8 cellular contexts compared by ENCODE assay signal in genomic region chr17:42674755-42675347, GRCh38. TPM values are rescaled to one million over a fixed set of nuclear protein-coding genes. Genes with fewer than 3 reads are reported as not detected.
A peak's percentile ranks its signal among the peaks of the same experiment; 100 is the strongest.
DNase-seq lines count a peak whose midpoint lies in the region; ATAC-seq and TF ChIP-seq lines count a peak whose summit lies in the region.

No MANE protein-coding gene starts in this region.

- H3K4me1 ChIP-seq in DOHH2 (ENCODE audit: control insufficient read depth, low read length), result peaks cover 70% of the 10 kb centered on the region
- H3K4me1 ChIP-seq in endocrine pancreas (ENCODE audit: control insufficient read depth, insufficient read depth, low read length), result no peaks in the 10 kb centered on the region

- no peaks in the 10 kb centered on the region for H3K9me3 ChIP-seq in DOHH2 (ENCODE audit: control insufficient read depth, insufficient read depth, low read length)
- H3K9me3 ChIP-seq in endocrine pancreas (ENCODE audit: control insufficient read depth, low read length), result no peaks in the 10 kb centered on the region

- H3K4me3 Mint-ChIP-seq in osteocyte (ENCODE audit: unreplicated experiment), result peak overlapping the region; percentile 65

- H3K27ac Mint-ChIP-seq in osteocyte (ENCODE audit: unreplicated experiment), result peak overlapping the region; percentile 27

- H3K4me2 ChIP-seq in DOHH2 (ENCODE audit: low read length), result peak overlapping the region; percentile 96

- H3K4me3 ChIP-seq in DOHH2 (ENCODE audit: low read length) (peak overlapping the region; percentile 81), endocrine pancreas (ENCODE audit: control insufficient read depth, insufficient read depth, low read length) (no peak overlapping the region)

- peaks cover 33% of the 10 kb centered on the region for H3K4me1 Mint-ChIP-seq in osteocyte (ENCODE audit: unreplicated experiment)

- no peak overlapping the region for H3K27ac ChIP-seq in DOHH2 (ENCODE audit: low read depth, low read length)

- no peaks in the 10 kb centered on the region for H3K79me2 ChIP-seq in DOHH2 (ENCODE audit: control insufficient read depth, low read length)

- H3K9me3 Mint-ChIP-seq in osteocyte (ENCODE audit: unreplicated experiment), result no peaks in the 10 kb centered on the region

- no peaks in the 10 kb centered on the region for H4K20me1 ChIP-seq in DOHH2 (ENCODE audit: control insufficient read depth, insufficient read depth, low read depth, low read length)

- peak overlapping the region; percentile 23 for H3K9ac ChIP-seq in endocrine pancreas (ENCODE audit: control insufficient read depth, insufficient read depth, low read length)

- peak; percentile 89 to 92 for DNase-seq in NCI-H2081 (lab: John Stamatoyannopoulos, UW)
- no peak for DNase-seq in osteocyte (ENCODE audit: extremely low spot score, unreplicated experiment)
- no peak for DNase-seq in effector CD4-positive, alpha-beta T cell
- no peak for DNase-seq in NCI-H1048 (lab: John Stamatoyannopoulos, UW)

- H3F3A ChIP-seq in DOHH2 (ENCODE audit: control insufficient read depth, insufficient read depth), result peaks cover 10% of the 10 kb centered on the region; the same call in 1 of the 2 replicates

- ATAC-seq in GM19035 (IDR thresholded peaks at IDR 0.05; ENCODE audit: unreplicated experiment) (no peak), GM21529 (IDR thresholded peaks at IDR 0.05; ENCODE audit: unreplicated experiment) (no peak)

- H3K36me3 Mint-ChIP-seq in osteocyte (ENCODE audit: unreplicated experiment), result peaks cover 6% of the 10 kb centered on the region

- TF ChIP-seq CTCF in DOHH2 (IDR thresholded peaks at IDR 0.05; ENCODE audit: low read depth, low read length, poor library complexity, severe bottlenecking) (no peak), osteocyte (IDR thresholded peaks at IDR 0.05) (no peak)

- H3K36me3 ChIP-seq in DOHH2 (ENCODE audit: control insufficient read depth, low read length) (no peaks in the 10 kb centered on the region), endocrine pancreas (ENCODE audit: control insufficient read depth, insufficient read depth, low read length) (no peaks in the 10 kb centered on the region)

- no peaks in the 10 kb centered on the region for H3K9me2 ChIP-seq in DOHH2 (replicated peaks; ENCODE audit: control insufficient read depth, low read length)

- H3K27me3 Mint-ChIP-seq in osteocyte (ENCODE audit: unreplicated experiment), result no peaks in the 10 kb centered on the region

- peaks cover 61% of the 10 kb centered on the region for H3K27me3 ChIP-seq in DOHH2 (ENCODE audit: control insufficient read depth, low read length)
- no peaks in the 10 kb centered on the region for H3K27me3 ChIP-seq in endocrine pancreas (ENCODE audit: control insufficient read depth, insufficient read depth, low read length)

RNA-seq across cellular contexts. Expression of gene PLEKHH3, which starts 1.9 kb away (rescaled TPM):
- 26.7 and 28.9 TPM in 2 replicates for total RNA-seq in osteocyte

RNA-seq across cellular contexts. Expression of gene CCR10, which starts 6.8 kb away (rescaled TPM):
- total RNA-seq in osteocyte, result 1.2 and 1.6 TPM in 2 replicates

RNA-seq across cellular contexts. Expression of gene CNTNAP1, which starts 7.5 kb away (rescaled TPM):
- total RNA-seq in osteocyte, result 35.8 and 40.4 TPM in 2 replicates

RNA-seq across cellular contexts. Expression of gene TUBG2, which starts 15.8 kb away (rescaled TPM):
- 32.8 and 33.3 TPM in 2 replicates for total RNA-seq in osteocyte

Comparison
In these comparisons a context has a peak if more than half of its experiments do, and no peak if none do; other contexts are left out.
1. DNase-seq: peak in NCI-H2081 (2 of 2); none in osteocyte (single experiment), effector CD4-positive, alpha-beta T cell (single experiment) and NCI-H1048 (single experiment).